Comparison of ENCODE assay signal across 10 cellular contexts in the genomic region with DNA sequence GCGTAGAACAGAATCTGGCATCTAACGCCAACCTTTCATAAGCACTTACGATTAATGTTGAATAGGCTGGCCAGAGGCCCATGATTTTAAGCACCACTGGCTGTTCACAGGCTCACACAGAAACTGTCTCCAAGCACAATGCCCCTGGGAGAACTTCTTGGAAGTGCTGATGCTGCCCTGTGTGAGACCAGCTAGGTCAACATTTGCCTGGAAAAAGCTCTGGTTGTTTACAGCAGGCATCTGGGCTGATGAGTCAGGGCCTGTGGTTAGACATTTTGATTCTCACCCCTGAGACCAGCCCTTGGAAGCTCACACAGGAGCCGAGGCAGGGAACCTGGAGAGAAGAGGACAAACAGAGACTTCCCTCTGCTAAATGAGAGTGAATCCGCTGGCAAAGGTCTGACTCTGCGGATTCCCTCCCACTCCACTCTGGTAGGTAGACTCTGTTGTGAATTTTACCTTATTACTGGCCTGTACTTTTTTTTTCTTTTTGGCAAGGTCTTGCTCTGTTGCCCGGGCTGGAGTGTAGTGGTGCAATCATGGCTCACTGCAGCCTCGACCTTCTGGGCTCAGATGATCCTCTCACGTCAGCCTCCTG. TPM values are rescaled to one million over a fixed set of nuclear protein-coding genes. Genes with fewer than 3 reads are reported as not detected.
A peak's percentile ranks its signal among the peaks of the same experiment; 100 is the strongest.
DNase-seq lines count a peak whose midpoint lies in the region; ATAC-seq and TF ChIP-seq lines count a peak whose summit lies in the region.
"Had no signal": no experiment of that assay in that cellular context is flagged by ENCODE, and none has a peak within 500 bp of the region (broad histone marks: within the 10 kb centered on the region; RNA-seq: fewer than 3 reads in every experiment).

No MANE protein-coding gene starts in this region.

- 80 to 89% methylated on average over 7 to 8 of the region's 9 CpGs for WGBS in mesodermal cell (ENCODE audit: insufficient coverage in 2 of 2), 2 experiments

- no peaks in the 10 kb centered on the region for H3K9me3 ChIP-seq in mesodermal cell (ENCODE audit: control insufficient read depth, low read length)

- no peak for TF ChIP-seq CTCF in AG09309 (IDR thresholded peaks at IDR 0.05; ENCODE audit: control insufficient read depth, insufficient read depth, low read depth, low read length, missing control alignments)
- no peak for TF ChIP-seq CTCF in coronary artery (IDR thresholded peaks at IDR 0.05)

- no peak overlapping the region for H3K4me3 Mint-ChIP-seq in activated T-cell treated with anti-CD3 and anti-CD28 coated beads, Interleukin-2, amount 50 U/mL, for 24 hours
- H3K4me3 Mint-ChIP-seq: IgD-negative memory B cell, natural killer cell had no signal

- no peaks in the 10 kb centered on the region for H3K9me3 Mint-ChIP-seq in activated T-cell treated with anti-CD3 and anti-CD28 coated beads, Interleukin-2, amount 50 U/mL, for 24 hours
- H3K9me3 Mint-ChIP-seq: IgD-negative memory B cell, natural killer cell had no signal

- peaks cover 8% of the 10 kb centered on the region for H3K4me1 ChIP-seq in mesodermal cell (ENCODE audit: control insufficient read depth, insufficient read depth, low read length, poor library complexity, severe bottlenecking)

- H3K36me3 ChIP-seq in mesodermal cell (ENCODE audit: control insufficient read depth, insufficient read depth, low read length), result no peaks in the 10 kb centered on the region

- H3K4me3 ChIP-seq in AG09309 (ENCODE audit: control insufficient read depth, low read depth, low read length) (no peak overlapping the region), coronary artery (no peak overlapping the region), mesodermal cell (ENCODE audit: extremely low read depth, insufficient read depth, low read length, poor library complexity, severe bottlenecking) (no peak overlapping the region)

- H3K27me3 Mint-ChIP-seq in activated T-cell treated with anti-CD3 and anti-CD28 coated beads, Interleukin-2, amount 50 U/mL, for 24 hours, result peaks cover 27% of the 10 kb centered on the region

- no peak overlapping the region for H3K27ac Mint-ChIP-seq in activated T-cell treated with anti-CD3 and anti-CD28 coated beads, Interleukin-2, amount 50 U/mL, for 24 hours
- H3K27ac Mint-ChIP-seq: IgD-negative memory B cell, natural killer cell had no signal

- no peak for ATAC-seq in HG03139 (IDR thresholded peaks at IDR 0.05; ENCODE audit: unreplicated experiment)
- ATAC-seq in GM21528 (IDR thresholded peaks at IDR 0.05; ENCODE audit: low FRiP score, unreplicated experiment), result no peak
- ATAC-seq: natural killer cell had no signal

- no peaks in the 10 kb centered on the region for H3K36me3 Mint-ChIP-seq in activated T-cell treated with anti-CD3 and anti-CD28 coated beads, Interleukin-2, amount 50 U/mL, for 24 hours (ENCODE audit: low read depth)
- H3K36me3 Mint-ChIP-seq: natural killer cell had no signal

- H3K4me1 Mint-ChIP-seq in activated T-cell treated with anti-CD3 and anti-CD28 coated beads, Interleukin-2, amount 50 U/mL, for 24 hours (ENCODE audit: low read depth), result no peaks in the 10 kb centered on the region

- DNase-seq in AG09309 (ENCODE audit: low read depth), result peak; percentile 92
- peak; percentile 100 for DNase-seq in M059J (ENCODE audit: low read depth)
- peak; percentile 85 for DNase-seq in coronary artery (ENCODE audit: low spot score)
- no peak for DNase-seq in cerebellar nuclear complex (lab: John Stamatoyannopoulos, UW)
- DNase-seq in activated T-cell treated with anti-CD3 and anti-CD28 coated beads, Interleukin-2, amount 50 U/mL, for 24 hours, result no peak
- DNase-seq: natural killer cell had no signal

- H3K27ac ChIP-seq in coronary artery (peak overlapping the region; percentile 53 to 69), mesodermal cell (ENCODE audit: low read depth, low read length, severe bottlenecking) (peak overlapping the region; percentile 70)

RNA-seq across cellular contexts. Expression of a gene that starts 6.8 kb away (rescaled TPM):
- 104 and 140 TPM in 2 replicates for total RNA-seq in M059J (2014; rRNA removed; shearing (Covaris generic))
- 114 TPM for polyA plus RNA-seq in mesodermal cell (2013, experiment 1 of 2)
- 130 TPM for polyA plus RNA-seq in mesodermal cell (2013, experiment 2 of 2)

Comparison
In these comparisons a context has a peak if more than half of its experiments do, and no peak if none do; other contexts are left out.
1. DNase-seq: peak in AG09309 (single experiment), M059J (single experiment) and coronary artery (single experiment); none in cerebellar nuclear complex (0 of 2) and activated T-cell treated with anti-CD3 and anti-CD28 coated beads, Interleukin-2, amount 50 U/mL, for 24 hours (single experiment).